Comparison of ENCODE assay signal across 8 cellular contexts in the genomic region with DNA sequence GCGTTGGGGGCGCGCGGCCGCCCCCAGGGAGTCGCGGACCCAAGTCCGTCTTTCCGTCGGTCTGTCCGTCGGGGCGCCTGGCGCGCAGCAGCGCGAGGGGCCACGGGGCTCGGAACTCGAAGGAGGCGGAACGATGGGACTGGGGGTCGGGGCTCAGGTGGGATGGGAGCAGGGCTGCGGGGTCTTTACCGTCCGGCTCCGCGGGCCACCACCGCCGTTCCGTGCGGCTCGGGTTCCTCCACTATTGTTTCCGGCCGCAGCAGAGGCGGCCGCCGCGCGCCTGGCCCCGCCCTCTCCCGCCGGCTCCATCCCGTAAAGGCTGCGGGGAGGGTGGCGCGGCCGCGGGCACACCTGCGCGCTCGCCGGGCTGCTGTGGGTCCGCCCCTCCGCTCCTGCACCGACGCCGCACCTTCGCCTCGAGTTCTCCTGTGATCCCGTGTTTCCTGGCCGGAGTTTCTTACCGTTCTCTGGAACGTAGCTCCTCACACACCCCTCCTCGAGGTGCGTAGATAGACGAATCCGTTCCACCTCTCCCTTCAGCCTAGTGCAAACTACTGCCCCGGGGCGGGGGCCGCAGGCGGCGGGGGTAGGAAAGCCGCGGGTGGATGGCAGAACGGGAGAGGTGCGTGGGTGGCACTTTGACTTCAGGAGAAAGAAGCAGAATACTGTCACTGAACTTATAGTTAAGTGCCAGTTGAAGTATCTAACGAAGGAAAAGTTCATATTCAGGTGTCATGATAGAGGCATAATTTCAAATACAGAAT. TPM values are rescaled to one million over a fixed set of nuclear protein-coding genes. Genes with fewer than 3 reads are reported as not detected.
DNase-seq lines count a peak whose midpoint lies in the region; ATAC-seq, FAIRE-seq and TF ChIP-seq lines count a peak whose summit lies in the region.

Gene C21orf91, minus strand, starts transcription at position 243 of the 764 bp plus-strand sequence. CDS start 1,038 bp downstream, outside the sequence.

- H4K8ac ChIP-seq in H1 (ENCODE audit: extremely low read depth, insufficient read depth, low read length), result peak within 1 kb of the TSS; percentile 99

- peak within 1 kb of the TSS; percentile 92 for H4K5ac ChIP-seq in H1 (ENCODE audit: insufficient read length, low read depth, low read length)

- H2BK5ac ChIP-seq in H1 (ENCODE audit: low read depth, low read length), result peak within 1 kb of the TSS; percentile 99

- peaks cover 40% of the 10 kb centered on the region for H3K36me3 Mint-ChIP-seq in activated CD8-positive, alpha-beta memory T cell treated with anti-CD3 and anti-CD28 coated beads, Interleukin-2, amount 10 ng/mL, durations not matched to agents 7 days and 5 days

- H3K56ac ChIP-seq in H1 (replicated peaks; ENCODE audit: insufficient read length, low read depth, low read length), result peak within 1 kb of the TSS; percentile 88

- H2BK120ac ChIP-seq in H1 (replicated peaks; ENCODE audit: low read depth, low read length), result peak within 1 kb of the TSS; percentile 79

- peak in 1 of 2 experiments; percentile 94; a peak in 2 of 3 replicates for TF ChIP-seq EP300 in H1 (IDR thresholded peaks at IDR 0.05; ENCODE audit: borderline replicate concordance in 1 of 2, low read depth in 2 of 2, low read length in 2 of 2)

- no peak for TF ChIP-seq CTCF in H1 (IDR thresholded peaks at IDR 0.05; ENCODE audit: control extremely low read depth in 1 of 3, insufficient read depth in 1 of 3, low read depth in 1 of 3, low read length in 3 of 3)

- peak within 1 kb of the TSS; percentile 100 for H4K91ac ChIP-seq in H1 (replicated peaks; ENCODE audit: insufficient read length, low read length)

- peak; percentile 71 for ATAC-seq in GM19468 (IDR thresholded peaks at IDR 0.05; ENCODE audit: extremely low read depth, unreplicated experiment)
- ATAC-seq in activated CD8-positive, alpha-beta memory T cell treated with anti-CD3 and anti-CD28 coated beads, Interleukin-2, amount 10 ng/mL, durations not matched to agents 7 days and 5 days, result peak; percentile 90

- peaks cover 38% of the 10 kb centered on the region for H3K4me1 Mint-ChIP-seq in activated CD8-positive, alpha-beta memory T cell treated with anti-CD3 and anti-CD28 coated beads, Interleukin-2, amount 10 ng/mL, durations not matched to agents 7 days and 5 days

- H3K36me3 ChIP-seq in H1 (ENCODE audit: control insufficient read depth in 2 of 4, insufficient read depth in 4 of 4, low read length in 3 of 4), result peaks cover 2 to 23% (median 7%) of the 10 kb centered on the region in 4 experiments; a peak in 5 of 8 replicates
- peaks cover 22% of the 10 kb centered on the region for H3K36me3 ChIP-seq in mesodermal cell (ENCODE audit: control insufficient read depth, insufficient read depth, low read length)

- CTCF ChIA-PET in activated CD8-positive, alpha-beta memory T cell treated with anti-CD3 and anti-CD28 coated beads, Interleukin-2, amount 10 ng/mL, durations not matched to agents 7 days and 5 days (lab: Charles Lee), result interaction anchor here (1.2 to 2.0 kb wide), 8 partner anchors 10 to 140 kb away, joined by 3 to 8 read pairs (median 6); no protein-coding TSS in a partner anchor
- CTCF ChIA-PET in H1 (lab: Charles Lee; ENCODE audit: partially characterized antibody), result interaction anchor here (1.0 to 1.4 kb wide), 2 partner anchors 14 to 112 kb away, joined by 3 to 4 read pairs; no protein-coding TSS in a partner anchor

- peak within 1 kb of the TSS; percentile 98 to 99 (median 98) for H3K9ac ChIP-seq in H1 (replicated peaks in 1 of 4; ENCODE audit: extremely low read depth in 1 of 4, low read depth in 3 of 4, low read length in 3 of 4)

- peak within 1 kb of the TSS; percentile 99; the same call in 1 of the 2 replicates for H2BK12ac ChIP-seq in H1 (ENCODE audit: low read depth, low read length)

- H4K20me1 ChIP-seq in H1 (replicated peaks in 1 of 2; ENCODE audit: control insufficient read depth in 1 of 2, insufficient read depth in 2 of 2, low read length in 2 of 2), result no peaks in the 10 kb centered on the region

- DNase-seq in COLO668 (lab: John Stamatoyannopoulos, UW; ENCODE audit: unreplicated experiment), result peak; percentile 92
- DNase-seq in HS-27A (ENCODE audit: low read depth), result peak; percentile 65
- DNase-seq in NOMO-1 treated with DMSO at 0.1 percent for 48 hours (lab: John Stamatoyannopoulos, UW; ENCODE audit: unreplicated experiment), result peak; percentile 84
- DNase-seq in activated CD8-positive, alpha-beta memory T cell treated with anti-CD3 and anti-CD28 coated beads, Interleukin-2, amount 10 ng/mL, durations not matched to agents 7 days and 5 days, result peak; percentile 94
- DNase-seq in H1 (ENCODE audit: low read depth in 1 of 2, low spot score in 2 of 2), result peak; percentile 41 to 86
- DNase-seq in stimulated activated CD8-positive, alpha-beta memory T cell treated with anti-CD3 and anti-CD28 coated beads, Interleukin-15, amount 100 ng/mL, for 4 hours (ENCODE audit: low read depth in 2 of 2), result peak; percentile 82 to 91

- no peak for TF ChIP-seq RAD21 in H1 (IDR thresholded peaks at IDR 0.05 in 1 of 2, conservative IDR thresholded peaks at IDR 0.05 in 1 of 2; ENCODE audit: low read depth in 2 of 2, low read length in 2 of 2)

- H3K27ac ChIP-seq in H1 (ENCODE audit: low read depth, low read length), result peak within 1 kb of the TSS; percentile 99
- peak within 1 kb of the TSS; percentile 99 for H3K27ac ChIP-seq in mesodermal cell (ENCODE audit: low read depth, low read length, severe bottlenecking)

- peak; percentile 85 to 95 for TF ChIP-seq POLR2A in H1 (IDR thresholded peaks at IDR 0.05; ENCODE audit: control extremely low read depth in 1 of 2, low read depth in 2 of 2, low read length in 2 of 2)

- no peak within 1 kb of the TSS for H2BK15ac ChIP-seq in H1 (ENCODE audit: low read length)

- H3K9me3 ChIP-seq in H1 (ENCODE audit: insufficient read depth in 2 of 2, low read depth in 1 of 2, low read length in 1 of 2), result no peaks in the 10 kb centered on the region
- H3K9me3 ChIP-seq in mesodermal cell (ENCODE audit: control insufficient read depth, low read length), result no peaks in the 10 kb centered on the region

- peaks cover 0 to 6% (median 3%) of the 10 kb centered on the region in 4 experiments; a peak in 4 of 7 replicates for H3K4me1 ChIP-seq in H1 (replicated peaks in 1 of 4; ENCODE audit: control insufficient read depth in 3 of 4, insufficient read depth in 4 of 4, low read length in 3 of 4)
- no peaks in the 10 kb centered on the region for H3K4me1 ChIP-seq in mesodermal cell (ENCODE audit: control insufficient read depth, insufficient read depth, low read length, poor library complexity, severe bottlenecking)

- peaks cover 0 to 24% of the 10 kb centered on the region in 2 experiments; a peak in 2 of 4 replicates for H3K79me2 ChIP-seq in H1 (ENCODE audit: control insufficient read depth in 1 of 2, insufficient read depth in 2 of 2, low read length in 2 of 2)

- POLR2A ChIA-PET in H1 (lab: Charles Lee; ENCODE audit: partially characterized antibody), result interaction anchor here (1.0 to 2.2 kb wide), 15 partner anchors 8 to 174 kb away, joined by 3 to 12 read pairs (median 4); no protein-coding TSS in a partner anchor

- peak; percentile 36 for FAIRE-seq in H1 (lab: Jason Lieb, UNC)

- no peak within 1 kb of the TSS for H3K4ac ChIP-seq in H1 (replicated peaks; ENCODE audit: insufficient read length, low read depth, low read length)

- no peaks in the 10 kb centered on the region; the same call in 1 of the 2 replicates for H3K79me1 ChIP-seq in H1 (ENCODE audit: low read depth, low read length)

- H3K23me2 ChIP-seq in H1 (ENCODE audit: low read depth, low read length), result no peaks in the 10 kb centered on the region; the same call in 1 of the 2 replicates

- H3K4me3 ChIP-seq in H1 (ENCODE audit: extremely low read depth in 1 of 4, insufficient read depth in 2 of 4, low read depth in 3 of 4, low read length in 4 of 4) (peak within 1 kb of the TSS; percentile 70 to 90 (median 74)), mesodermal cell (ENCODE audit: extremely low read depth, insufficient read depth, low read length, poor library complexity, severe bottlenecking) (peak within 1 kb of the TSS; percentile 87)

- WGBS in H1 (ENCODE audit: extremely low coverage in 1 of 2, insufficient coverage in 1 of 2, insufficient read length in 1 of 2, insufficient replicate concordance in 2 of 2, low coverage in 1 of 2, low lambda C conversion rate in 2 of 2, missing lambda C conversion rate in 1 of 2), 2 experiments, result 3% methylated on average over 16 of the region's 78 CpGs; no CpG with 5 or more reads in 1 of the 2 experiments
- WGBS in mesodermal cell (ENCODE audit: insufficient coverage in 2 of 2), 2 experiments, result 0 to 1% methylated on average over 39 to 65 of the region's 78 CpGs

- H3K4me2 ChIP-seq in H1 (ENCODE audit: insufficient read depth in 1 of 2, low read depth in 2 of 2, low read length in 2 of 2), result peak within 1 kb of the TSS; percentile 78 to 85

- peak within 1 kb of the TSS; percentile 97 for H3K27ac Mint-ChIP-seq in activated CD8-positive, alpha-beta memory T cell treated with anti-CD3 and anti-CD28 coated beads, Interleukin-2, amount 10 ng/mL, durations not matched to agents 7 days and 5 days

- no peak within 1 kb of the TSS for H3K23ac ChIP-seq in H1 (ENCODE audit: insufficient read length)

- peak within 1 kb of the TSS; percentile 76; the same call in 1 of the 2 replicates for H3K18ac ChIP-seq in H1 (ENCODE audit: extremely low read depth, low read length)

- no peaks in the 10 kb centered on the region for H3K9me3 Mint-ChIP-seq in activated CD8-positive, alpha-beta memory T cell treated with anti-CD3 and anti-CD28 coated beads, Interleukin-2, amount 10 ng/mL, durations not matched to agents 7 days and 5 days (ENCODE audit: low read depth)

- peak within 1 kb of the TSS; percentile 84 for H3K4me3 Mint-ChIP-seq in activated CD8-positive, alpha-beta memory T cell treated with anti-CD3 and anti-CD28 coated beads, Interleukin-2, amount 10 ng/mL, durations not matched to agents 7 days and 5 days

- H2BK20ac ChIP-seq in H1 (ENCODE audit: low read length), result no peak within 1 kb of the TSS

- no peak within 1 kb of the TSS for H3K14ac ChIP-seq in H1 (ENCODE audit: insufficient read length)

- peak within 1 kb of the TSS; percentile 81 for H2AFZ ChIP-seq in H1 (ENCODE audit: low read length)

- H2AK5ac ChIP-seq in H1 (ENCODE audit: low read depth, low read length), result no peak within 1 kb of the TSS

- H3K27me3 Mint-ChIP-seq in activated CD8-positive, alpha-beta memory T cell treated with anti-CD3 and anti-CD28 coated beads, Interleukin-2, amount 10 ng/mL, durations not matched to agents 7 days and 5 days, result no peaks in the 10 kb centered on the region

- no peaks in the 10 kb centered on the region for H3K27me3 ChIP-seq in H1 (replicated peaks in 1 of 4; ENCODE audit: control insufficient read depth in 3 of 4, extremely low read depth in 1 of 4, insufficient read depth in 3 of 4, low read length in 3 of 4)

RNA-seq across cellular contexts. Expression of gene C21orf91, which starts in this region (rescaled TPM):
- total RNA-seq in activated CD8-positive, alpha-beta memory T cell treated with anti-CD3 and anti-CD28 coated beads, Interleukin-2, amount 10 ng/mL, durations not matched to agents 7 days and 5 days, result 10 to 100 TPM; 63.6 to 88.7 TPM
- total RNA-seq in H1 (2021; fragmentation: NEBNext Ultra II Directional; extraction: Animal tissue kit (Norgen Biotek cat#: 25700)), result 33.6 and 33.9 TPM in 2 replicates
- 3.1 and 4.9 TPM in 2 replicates for polyA plus RNA-seq in H1 (2011; rRNA removed)
- 6.7 TPM for polyA plus RNA-seq in H1 (2011; cell fraction: cytosol; rRNA removed)
- polyA plus RNA-seq in H1 (2011; cell fraction: nucleus; rRNA removed), result 3.1 TPM
- 7.7 to 17.0 TPM (median 9.2 TPM) in 4 replicates for polyA plus RNA-seq in H1 (2012, experiment 1 of 2)
- 0.98 TPM for polyA plus RNA-seq in H1 (2012, experiment 2 of 2)
- 12.4 TPM for polyA plus RNA-seq in H1 (2013, experiment 1 of 2)
- 13.6 TPM for polyA plus RNA-seq in H1 (2013, experiment 2 of 2)
- polyA minus RNA-seq in H1 (2011; rRNA and poly(A)+ RNA removed), result 16.2 and 24.6 TPM in 2 replicates
- 16.7 TPM for polyA minus RNA-seq in H1 (2011; cell fraction: cytosol; rRNA and poly(A)+ RNA removed)
- 25.0 TPM for polyA minus RNA-seq in H1 (2011; cell fraction: nucleus; rRNA and poly(A)+ RNA removed)
- 16.7 TPM for polyA plus RNA-seq in mesodermal cell (2013, experiment 1 of 2)
- polyA plus RNA-seq in mesodermal cell (2013, experiment 2 of 2), result 17.7 TPM

Comparison
In these comparisons a context has a peak if more than half of its experiments do, and no peak if none do; other contexts are left out.
1. Peak in every context shown above with its lines: DNase-seq, ATAC-seq, H3K4me3 ChIP-seq and H3K27ac ChIP-seq.